ENCODE assay signal across 1 cellular context in genomic region chr6:110875548-110876169, GRCh38.
TF ChIP-seq lines count a peak whose summit lies in the region.

No MANE protein-coding gene starts in this region.

TF ChIP-seq in HepG2, 621 proteins besides CTCF, POLR2A, EP300 and RAD21 (continued from another document and continues in another):
- no peak for TF ChIP-seq TFE3 (CRISPR knock-in tag; IDR thresholded peaks at IDR 0.05)
- TF ChIP-seq POLR2G (IDR thresholded peaks at IDR 0.05; ENCODE audit: low read depth, low read length), result no peak; the same call in 1 of the 2 replicates
- no peak for TF ChIP-seq SP1 (IDR thresholded peaks at IDR 0.05)
- TF ChIP-seq SP1 (CRISPR knock-in tag; IDR thresholded peaks at IDR 0.05), result no peak
- TF ChIP-seq ZNF234 (CRISPR knock-in tag; conservative IDR thresholded peaks at IDR 0.05), result no peak
- no peak; the same call in 1 of the 2 replicates for TF ChIP-seq FOXC1 (CRISPR knock-in tag; IDR thresholded peaks at IDR 0.05; ENCODE audit: borderline replicate concordance)
- TF ChIP-seq ARID2 (CRISPR knock-in tag; IDR thresholded peaks at IDR 0.05; ENCODE audit: borderline replicate concordance), result no peak
- TF ChIP-seq FUBP1 (CRISPR knock-in tag; IDR thresholded peaks at IDR 0.05; ENCODE audit: borderline replicate concordance), result no peak
- TF ChIP-seq CCAR2 (optimal IDR thresholded peaks at IDR 0.05; ENCODE audit: low read depth, low read length), result no peak
- TF ChIP-seq BRCA1 (CRISPR knock-in tag; IDR thresholded peaks at IDR 0.05), result no peak
- TF ChIP-seq RFX5 (IDR thresholded peaks at IDR 0.05; ENCODE audit: low read depth, low read length), result no peak
- no peak for TF ChIP-seq TRIM24 (CRISPR knock-in tag; IDR thresholded peaks at IDR 0.05)
- no peak for TF ChIP-seq ATF5 (CRISPR knock-in tag; IDR thresholded peaks at IDR 0.05; ENCODE audit: low read depth)
- TF ChIP-seq MTERF4 (CRISPR knock-in tag; IDR thresholded peaks at IDR 0.05), result no peak
- no peak for TF ChIP-seq ZBTB37 (CRISPR knock-in tag; IDR thresholded peaks at IDR 0.05)
- TF ChIP-seq ZNF331 (CRISPR knock-in tag; IDR thresholded peaks at IDR 0.05), result no peak
- TF ChIP-seq AKAP8 (CRISPR knock-in tag; IDR thresholded peaks at IDR 0.05), result peak; percentile 87
- no peak for TF ChIP-seq JDP2 (CRISPR knock-in tag; IDR thresholded peaks at IDR 0.05; ENCODE audit: borderline replicate concordance)
- no peak for TF ChIP-seq ZC3H13 (CRISPR knock-in tag; IDR thresholded peaks at IDR 0.05)
- TF ChIP-seq TCF7L2 (IDR thresholded peaks at IDR 0.05; ENCODE audit: low read depth, low read length), result no peak
- no peak for TF ChIP-seq ZNF644 (CRISPR knock-in tag; IDR thresholded peaks at IDR 0.05; ENCODE audit: low read depth)
- TF ChIP-seq ZNF788 (CRISPR knock-in tag; IDR thresholded peaks at IDR 0.05; ENCODE audit: borderline replicate concordance), result no peak
- no peak for TF ChIP-seq HOXA7 (CRISPR knock-in tag; IDR thresholded peaks at IDR 0.05)
- no peak for TF ChIP-seq JUND (CRISPR knock-in tag; IDR thresholded peaks at IDR 0.05)
- TF ChIP-seq ZNF710 (CRISPR knock-in tag; IDR thresholded peaks at IDR 0.05; ENCODE audit: borderline replicate concordance), result 0 out of 2 replicates have a peak, but pooled peaks have one; percentile 9
- no peak for TF ChIP-seq MXD4 (CRISPR knock-in tag; IDR thresholded peaks at IDR 0.05)
- no peak for TF ChIP-seq TSC22D2 (CRISPR knock-in tag; IDR thresholded peaks at IDR 0.05; ENCODE audit: borderline replicate concordance)
- no peak for TF ChIP-seq SIX1 (CRISPR knock-in tag; IDR thresholded peaks at IDR 0.05; ENCODE audit: borderline replicate concordance)
- TF ChIP-seq PRMT3 (CRISPR knock-in tag; IDR thresholded peaks at IDR 0.05; ENCODE audit: borderline replicate concordance, low read depth), result no peak
- no peak for TF ChIP-seq KLF16 (CRISPR knock-in tag; IDR thresholded peaks at IDR 0.05)
- no peak for TF ChIP-seq RFX1 (IDR thresholded peaks at IDR 0.05)
- no peak for TF ChIP-seq ZNF839 (CRISPR knock-in tag; IDR thresholded peaks at IDR 0.05; ENCODE audit: borderline replicate concordance)
- TF ChIP-seq RCOR2 (CRISPR knock-in tag; IDR thresholded peaks at IDR 0.05), result no peak
- TF ChIP-seq TEAD3 (CRISPR knock-in tag; optimal IDR thresholded peaks at IDR 0.05; ENCODE audit: borderline replicate concordance), result no peak
- no peak for TF ChIP-seq ZNF878 (CRISPR knock-in tag; IDR thresholded peaks at IDR 0.05)
- no peak for TF ChIP-seq ZNF441 (CRISPR knock-in tag; IDR thresholded peaks at IDR 0.05; ENCODE audit: borderline replicate concordance)
- TF ChIP-seq HIVEP1 (CRISPR knock-in tag; IDR thresholded peaks at IDR 0.05), result no peak
- TF ChIP-seq ZKSCAN5 (CRISPR knock-in tag; IDR thresholded peaks at IDR 0.05), result no peak
- TF ChIP-seq ZFP82 (CRISPR knock-in tag; IDR thresholded peaks at IDR 0.05; ENCODE audit: borderline replicate concordance), result 0 out of 2 replicates have a peak, but pooled peaks have one; percentile 19
- TF ChIP-seq KLF12 (CRISPR knock-in tag; IDR thresholded peaks at IDR 0.05; ENCODE audit: borderline replicate concordance), result no peak
- no peak for TF ChIP-seq NCOA5 (CRISPR knock-in tag; IDR thresholded peaks at IDR 0.05)
- 0 out of 2 replicates have a peak, but pooled peaks have one; percentile 1 for TF ChIP-seq THAP11 (CRISPR knock-in tag; IDR thresholded peaks at IDR 0.05)
- TF ChIP-seq ZNF205 (CRISPR knock-in tag; IDR thresholded peaks at IDR 0.05), result no peak; the same call in none of the 2 replicates
- no peak for TF ChIP-seq SSRP1 (CRISPR knock-in tag; IDR thresholded peaks at IDR 0.05)
- TF ChIP-seq ARNTL (CRISPR knock-in tag; IDR thresholded peaks at IDR 0.05), result no peak; the same call in 1 of the 2 replicates
- TF ChIP-seq ZNF550 (CRISPR knock-in tag; IDR thresholded peaks at IDR 0.05; ENCODE audit: borderline replicate concordance), result no peak
- no peak for TF ChIP-seq NFE2L1 (CRISPR knock-in tag; IDR thresholded peaks at IDR 0.05; ENCODE audit: borderline replicate concordance)
- TF ChIP-seq SNAI1 (CRISPR knock-in tag; IDR thresholded peaks at IDR 0.05; ENCODE audit: borderline replicate concordance), result 0 out of 2 replicates have a peak, but pooled peaks have one; percentile 11
- TF ChIP-seq ZFP36 (IDR thresholded peaks at IDR 0.05; ENCODE audit: borderline replicate concordance, low read depth, low read length, partially characterized antibody), result no peak
- no peak for TF ChIP-seq HOXA5 (CRISPR knock-in tag; IDR thresholded peaks at IDR 0.05)
- TF ChIP-seq ZNF101 (CRISPR knock-in tag; IDR thresholded peaks at IDR 0.05; ENCODE audit: borderline replicate concordance, low read depth), result no peak
- no peak for TF ChIP-seq ZNF660 (CRISPR knock-in tag; IDR thresholded peaks at IDR 0.05; ENCODE audit: borderline replicate concordance, low read depth)
- TF ChIP-seq ZNF317 (CRISPR knock-in tag; IDR thresholded peaks at IDR 0.05), result peak; percentile 34; the same call in 1 of the 2 replicates
- TF ChIP-seq CREBL2 (CRISPR knock-in tag; IDR thresholded peaks at IDR 0.05; ENCODE audit: borderline replicate concordance), result no peak
- no peak for TF ChIP-seq SAFB2 (CRISPR knock-in tag; IDR thresholded peaks at IDR 0.05; ENCODE audit: borderline replicate concordance, low read depth)
- no peak for TF ChIP-seq DPF2 (CRISPR knock-in tag; IDR thresholded peaks at IDR 0.05; ENCODE audit: borderline replicate concordance, low read depth)
- TF ChIP-seq ZNF280B (CRISPR knock-in tag; IDR thresholded peaks at IDR 0.05; ENCODE audit: borderline replicate concordance), result 0 out of 2 replicates have a peak, but pooled peaks have one; percentile 63
- TF ChIP-seq RAD51 (IDR thresholded peaks at IDR 0.05; ENCODE audit: borderline replicate concordance), result no peak
- TF ChIP-seq SNRNP70 (IDR thresholded peaks at IDR 0.05; ENCODE audit: low read depth, low read length), result no peak
- no peak for TF ChIP-seq ZBTB44 (CRISPR knock-in tag; IDR thresholded peaks at IDR 0.05)
- no peak for TF ChIP-seq ATRX (CRISPR knock-in tag; IDR thresholded peaks at IDR 0.05; ENCODE audit: borderline replicate concordance)
- no peak for TF ChIP-seq GLMP (CRISPR knock-in tag; IDR thresholded peaks at IDR 0.05; ENCODE audit: borderline replicate concordance)
- no peak for TF ChIP-seq KAT2B (IDR thresholded peaks at IDR 0.05; ENCODE audit: borderline replicate concordance, low read depth, low read length)
- 0 out of 2 replicates have a peak, but pooled peaks have one; percentile 6 for TF ChIP-seq ZNF691 (CRISPR knock-in tag; IDR thresholded peaks at IDR 0.05; ENCODE audit: borderline replicate concordance, low read depth)
